Comparison of ENCODE assay signal across 16 cellular contexts in genomic region chr13:94556016-94556415, GRCh38. TPM values are rescaled to one million over a fixed set of nuclear protein-coding genes. Genes with fewer than 3 reads are reported as not detected.
DNase-seq lines count a peak whose midpoint lies in the region; ATAC-seq and TF ChIP-seq lines count a peak whose summit lies in the region.
"Had no signal": no experiment of that assay in that cellular context is flagged by ENCODE, and none has a peak within 500 bp of the region (broad histone marks: within the 10 kb centered on the region; RNA-seq: fewer than 3 reads in every experiment).

No MANE protein-coding gene starts in this region.

- H3K9me3 ChIP-seq in left ventricle myocardium inferior (replicated peaks): no peaks in the 10 kb centered on the region
- H3K9me3 ChIP-seq in heart left ventricle: no peaks in the 10 kb centered on the region
- H3K9me3 ChIP-seq in PC-3 (ENCODE audit: low read length): no peaks in the 10 kb centered on the region

- H3K27ac ChIP-seq in left ventricle myocardium inferior (replicated peaks) (peak overlapping the region; percentile 36), heart left ventricle (peak overlapping the region in 2 of 12 donors; percentile 22 to 54), PC-3 (ENCODE audit: low read length) (no peak overlapping the region)

- H3K4me3 ChIP-seq in left ventricle myocardium inferior (no peak overlapping the region), heart left ventricle (no peak overlapping the region), PC-3 (ENCODE audit: low read length) (no peak overlapping the region)

- no peak overlapping the region for H3K9ac ChIP-seq in PC-3 (ENCODE audit: low read length)

- H3K27me3 ChIP-seq in left ventricle myocardium inferior (ENCODE audit: low read depth) (no peaks in the 10 kb centered on the region), heart left ventricle (no peaks in the 10 kb centered on the region), PC-3 (ENCODE audit: low read length) (no peaks in the 10 kb centered on the region)

- no TSS peak for BruUV-seq in PC-3 (replicated peaks; lab: Mats Ljungman, UMichigan)

- H3K4me1 Mint-ChIP-seq in dendritic cell treated with granulocyte-macrophage colony-stimulating factor and Interleukin-4, amounts not matched to agents 40 ng/mL and 50 ng/mL, for 4 days (ENCODE audit: low read depth): peaks cover 7% of the 10 kb centered on the region
- peaks cover 6% of the 10 kb centered on the region for H3K4me1 Mint-ChIP-seq in mesothelial cell of epicardium
- H3K4me1 Mint-ChIP-seq: H9 had no signal

- no peaks in the 10 kb centered on the region for H4K20me1 ChIP-seq in PC-3 (ENCODE audit: low read length)

- CTCF ChIA-PET in PC-3 (lab: Charles Lee): no interaction called here

- H3K9me3 Mint-ChIP-seq in dendritic cell treated with granulocyte-macrophage colony-stimulating factor and Interleukin-4, amounts not matched to agents 40 ng/mL and 50 ng/mL, for 4 days: no peaks in the 10 kb centered on the region
- no peaks in the 10 kb centered on the region for H3K9me3 Mint-ChIP-seq in mesothelial cell of epicardium
- H3K9me3 Mint-ChIP-seq: CD4-positive, alpha-beta T cell; H9 had no signal

- POLR2A ChIA-PET in PC-3 (lab: Charles Lee; ENCODE audit: unreplicated experiment): interaction anchor here (0.5 kb wide), 1 partner anchor 32 kb away, joined by 13 read pairs; no protein-coding TSS in a partner anchor

- intact Hi-C loops in left ventricle myocardium inferior (cut with micrococcal nuclease): no loop called here
- intact Hi-C loops in heart left ventricle (cut with DNase I): no loop called here
- intact Hi-C loops in dendritic cell treated with granulocyte-macrophage colony-stimulating factor and Interleukin-4, amounts not matched to agents 40 ng/mL and 50 ng/mL, for 4 days (cut with micrococcal nuclease): no loop called here
- intact Hi-C loops in PC-3 (cut with micrococcal nuclease): no loop called here

- 71 to 82% (median 82%) methylated on average over 1 of the region's 1 CpG for WGBS in heart left ventricle, 4 donors

- H3K4me1 ChIP-seq in left ventricle myocardium inferior (no peaks in the 10 kb centered on the region), heart left ventricle (peaks cover 0 to 9% (median 0%) of the 10 kb centered on the region in 12 donors), PC-3 (ENCODE audit: insufficient read depth, low read length) (peaks cover 5% of the 10 kb centered on the region; the same call in 1 of the 2 replicates)

- H3K36me3 ChIP-seq in left ventricle myocardium inferior (no peaks in the 10 kb centered on the region), heart left ventricle (no peaks in the 10 kb centered on the region), PC-3 (ENCODE audit: low read depth, low read length) (no peaks in the 10 kb centered on the region)

- peak overlapping the region; percentile 36 for H3K27ac Mint-ChIP-seq in dendritic cell treated with granulocyte-macrophage colony-stimulating factor and Interleukin-4, amounts not matched to agents 40 ng/mL and 50 ng/mL, for 4 days
- H3K27ac Mint-ChIP-seq in mesothelial cell of epicardium: peak overlapping the region; percentile 50
- H3K27ac Mint-ChIP-seq: B cell; CD4-positive, alpha-beta T cell; H9 had no signal

- H3K36me3 Mint-ChIP-seq in dendritic cell treated with granulocyte-macrophage colony-stimulating factor and Interleukin-4, amounts not matched to agents 40 ng/mL and 50 ng/mL, for 4 days (ENCODE audit: low read depth): no peaks in the 10 kb centered on the region
- no peaks in the 10 kb centered on the region for H3K36me3 Mint-ChIP-seq in mesothelial cell of epicardium

- DNase-seq in left ventricle myocardium inferior (no peak), heart left ventricle (no peak), mesothelial cell of epicardium (ENCODE audit: low spot score in 2 of 2, unreplicated experiment in 2 of 2) (no peak), PC-3 (no peak)
- no peak for DNase-seq in activated CD4-positive, alpha-beta T cell treated with anti-CD3 and anti-CD28 coated beads for 4 hours
- DNase-seq: C1 segment of cervical spinal cord; CD4-positive, alpha-beta T cell; COR-L47; DMS153; DMS79 treated with DMSO at 0.1 percent for 48 hours; EL; GOT3; H9 had no signal

- H3K9me2 ChIP-seq in PC-3 (replicated peaks; ENCODE audit: low read length): no peaks in the 10 kb centered on the region

- TF ChIP-seq POLR2A in heart left ventricle (IDR thresholded peaks at IDR 0.05): no peak

- no peak overlapping the region for H2AFZ ChIP-seq in PC-3 (ENCODE audit: low read length)

- TF ChIP-seq CTCF in left ventricle myocardium inferior (IDR thresholded peaks at IDR 0.05; ENCODE audit: borderline replicate concordance): no peak
- TF ChIP-seq CTCF in heart left ventricle (IDR thresholded peaks at IDR 0.05): no peak
- TF ChIP-seq CTCF in mesothelial cell of epicardium (IDR thresholded peaks at IDR 0.05; ENCODE audit: unreplicated experiment): no peak
- no peak for TF ChIP-seq CTCF in PC-3 (conservative IDR thresholded peaks at IDR 0.05; ENCODE audit: low read depth, low read length)

- no peak overlapping the region for H3K4me3 Mint-ChIP-seq in dendritic cell treated with granulocyte-macrophage colony-stimulating factor and Interleukin-4, amounts not matched to agents 40 ng/mL and 50 ng/mL, for 4 days
- H3K4me3 Mint-ChIP-seq in mesothelial cell of epicardium: no peak overlapping the region
- H3K4me3 Mint-ChIP-seq: B cell; CD4-positive, alpha-beta T cell; H9 had no signal

- H3K4me2 ChIP-seq in PC-3 (ENCODE audit: low read length): no peak overlapping the region

- no peaks in the 10 kb centered on the region for H3K79me2 ChIP-seq in PC-3 (ENCODE audit: low read length)

- H3K27me3 Mint-ChIP-seq in dendritic cell treated with granulocyte-macrophage colony-stimulating factor and Interleukin-4, amounts not matched to agents 40 ng/mL and 50 ng/mL, for 4 days: peaks cover 11% of the 10 kb centered on the region
- H3K27me3 Mint-ChIP-seq in mesothelial cell of epicardium (ENCODE audit: low read depth): no peaks in the 10 kb centered on the region
- H3K27me3 Mint-ChIP-seq: B cell; CD4-positive, alpha-beta T cell had no signal

- no peak for ATAC-seq in heart left ventricle
- no peak for ATAC-seq in PC-3
- no peak for ATAC-seq in HG03045 (IDR thresholded peaks at IDR 0.05; ENCODE audit: unreplicated experiment)

- H3F3A ChIP-seq in PC-3 (ENCODE audit: low read length, unreplicated experiment): no peaks in the 10 kb centered on the region

RNA-seq across cellular contexts. Expression of gene TGDS, which starts 39.9 kb away (rescaled TPM):
- total RNA-seq in left ventricle myocardium inferior: 3.7 TPM
- total RNA-seq in heart left ventricle: 1 to 10 TPM; 3.2 to 6.7 (median 5.3) TPM
- 1 to 10 TPM; 3.7 to 4.3 TPM for polyA plus RNA-seq in heart left ventricle
- total RNA-seq in mesothelial cell of epicardium: 9.1 to 9.8 TPM (median 9.2 TPM) in 3 replicates
- total RNA-seq in PC-3 (2014; rRNA removed): 8.5 and 9.0 TPM in 2 replicates

RNA-seq across cellular contexts. Expression of gene GPR180, which starts 45.6 kb away (rescaled TPM):
- total RNA-seq in left ventricle myocardium inferior (3.6 TPM), heart left ventricle (1 to 10 TPM; 2.1 to 6.4 (median 3.8) TPM), mesothelial cell of epicardium (6.5 to 6.8 TPM (median 6.5 TPM) in 3 replicates), PC-3 (2014; rRNA removed) (3.9 and 5.6 TPM in 2 replicates)
- 1 to 10 TPM in 1 of 2 donors, under 1 TPM in 1; 0.99 to 2.9 TPM for polyA plus RNA-seq in heart left ventricle
